ENCODE assay signal across 22 cellular contexts in the genomic region with DNA sequence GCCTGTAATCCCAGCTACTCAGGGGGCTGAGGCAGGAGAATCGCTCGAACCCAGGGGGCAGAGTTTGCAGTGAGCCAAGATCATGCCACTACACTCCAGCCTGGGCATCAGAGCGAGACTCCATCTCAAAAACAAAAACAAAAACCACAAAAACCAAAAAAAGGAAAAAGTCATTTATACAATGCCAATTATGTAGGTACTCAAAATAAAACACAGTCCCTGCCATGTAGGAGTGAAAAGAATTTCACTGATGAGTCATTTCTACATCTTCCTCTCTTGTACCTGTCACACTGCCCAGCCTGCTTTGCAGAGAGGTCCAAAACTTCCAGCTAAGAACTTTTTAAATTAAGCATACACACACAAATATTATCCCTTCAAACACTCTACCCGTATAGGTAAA.
DNase-seq lines count a peak whose midpoint lies in the region; ATAC-seq and TF ChIP-seq lines count a peak whose summit lies in the region.
"Had no signal": no experiment of that assay in that cellular context is flagged by ENCODE, and none has a peak within 500 bp of the region (broad histone marks: within the 10 kb centered on the region; RNA-seq: fewer than 3 reads in every experiment).

No MANE protein-coding gene starts in this region.

- no peaks in the 10 kb centered on the region for H3K9me3 Mint-ChIP-seq in activated CD4-positive, alpha-beta T cell treated with anti-CD3 and anti-CD28 coated beads for 36 hours (ENCODE audit: low read depth)
- H3K9me3 Mint-ChIP-seq: activated CD4-positive, alpha-beta memory T cell treated with anti-CD3 and anti-CD28 coated beads for 36 hours; activated naive CD4-positive, alpha-beta T cell treated with anti-CD3 and anti-CD28 coated beads for 36 hours had no signal

- no peak overlapping the region for H3K4me3 Mint-ChIP-seq in activated CD4-positive, alpha-beta T cell treated with anti-CD3 and anti-CD28 coated beads for 36 hours
- H3K4me3 Mint-ChIP-seq: activated CD4-positive, alpha-beta memory T cell treated with anti-CD3 and anti-CD28 coated beads for 36 hours; activated naive CD4-positive, alpha-beta T cell treated with anti-CD3 and anti-CD28 coated beads for 36 hours; T-helper 17 cell had no signal

- H3K4me1 ChIP-seq in RWPE2 (ENCODE audit: insufficient read depth, poor library complexity, severe bottlenecking) = no peaks in the 10 kb centered on the region
- no peaks in the 10 kb centered on the region for H3K4me1 ChIP-seq in ascending aorta
- no peaks in the 10 kb centered on the region for H3K4me1 ChIP-seq in prostate gland (replicated peaks)
- H3K4me1 ChIP-seq: left lung, SJSA1 had no signal

- H3K4me1 Mint-ChIP-seq in activated CD4-positive, alpha-beta T cell treated with anti-CD3 and anti-CD28 coated beads for 36 hours = no peaks in the 10 kb centered on the region
- H3K4me1 Mint-ChIP-seq: T-helper 17 cell had no signal

- no peak overlapping the region for H3K27ac Mint-ChIP-seq in activated CD4-positive, alpha-beta T cell treated with anti-CD3 and anti-CD28 coated beads for 36 hours
- H3K27ac Mint-ChIP-seq: activated CD4-positive, alpha-beta memory T cell treated with anti-CD3 and anti-CD28 coated beads for 36 hours; activated naive CD4-positive, alpha-beta T cell treated with anti-CD3 and anti-CD28 coated beads for 36 hours; T-helper 17 cell had no signal

- H3K27ac ChIP-seq in RWPE2 (ENCODE audit: poor library complexity, severe bottlenecking) (no peak overlapping the region), ascending aorta (no peak overlapping the region), prostate gland (no peak overlapping the region)
- H3K27ac ChIP-seq: 22Rv1, left lung, neutrophil, SJSA1, VCaP had no signal

- H3K27me3 ChIP-seq in RWPE2 (ENCODE audit: insufficient read depth, poor library complexity, severe bottlenecking) (no peaks in the 10 kb centered on the region), ascending aorta (no peaks in the 10 kb centered on the region), prostate gland (replicated peaks; ENCODE audit: insufficient read depth) (no peaks in the 10 kb centered on the region)
- H3K27me3 ChIP-seq: left lung had no signal

- peaks cover 38% of the 10 kb centered on the region for H3K27me3 Mint-ChIP-seq in activated CD4-positive, alpha-beta T cell treated with anti-CD3 and anti-CD28 coated beads for 36 hours

- H3K9me3 ChIP-seq in RWPE2 (ENCODE audit: severe bottlenecking) (no peaks in the 10 kb centered on the region), ascending aorta (no peaks in the 10 kb centered on the region), prostate gland (no peaks in the 10 kb centered on the region)
- H3K9me3 ChIP-seq: left lung, neutrophil, SJSA1 had no signal

- TF ChIP-seq CTCF in RWPE2 (IDR thresholded peaks at IDR 0.05; ENCODE audit: poor library complexity, severe bottlenecking) = no peak
- TF ChIP-seq CTCF in ascending aorta (IDR thresholded peaks at IDR 0.05) = no peak
- no peak for TF ChIP-seq CTCF in prostate gland (IDR thresholded peaks at IDR 0.05)

- no peak overlapping the region for H3K4me3 ChIP-seq in RWPE2 (ENCODE audit: severe bottlenecking)
- H3K4me3 ChIP-seq in ascending aorta = no peak overlapping the region
- no peak overlapping the region for H3K4me3 ChIP-seq in prostate gland
- H3K4me3 ChIP-seq: left lung, SJSA1 had no signal

- CTCF ChIA-PET in activated CD4-positive, alpha-beta T cell treated with anti-CD3 and anti-CD28 coated beads for 36 hours (lab: Charles Lee) = interaction anchor here (0.7 kb wide), 1 partner anchor 362 kb away, joined by 3 read pairs; no protein-coding TSS in a partner anchor

- no peaks in the 10 kb centered on the region for H3K36me3 ChIP-seq in RWPE2 (ENCODE audit: low read depth)
- H3K36me3 ChIP-seq in ascending aorta = peaks cover 7 to 15% of the 10 kb centered on the region in 2 donors
- no peaks in the 10 kb centered on the region for H3K36me3 ChIP-seq in prostate gland
- H3K36me3 ChIP-seq: left lung, neutrophil, SJSA1 had no signal

- peak; percentile 36 for ATAC-seq in activated CD4-positive, alpha-beta T cell treated with anti-CD3 and anti-CD28 coated beads for 36 hours
- ATAC-seq in HG02884 (IDR thresholded peaks at IDR 0.05; ENCODE audit: unreplicated experiment) (peak; percentile 77), RWPE2 (ENCODE audit: low read depth) (peak; percentile 61; the same call in 2 of the 3 replicates)
- ATAC-seq: left lung, T-helper 17 cell had no signal

- DNase-seq in activated CD4-positive, alpha-beta T cell treated with anti-CD3 and anti-CD28 coated beads for 36 hours = no peak
- no peak for DNase-seq in activated CD4-positive, alpha-beta T cell treated with anti-CD3 and anti-CD28 coated beads, Interleukin-2, amount 50 U/mL, for 4 hours
- DNase-seq in RWPE2 (ENCODE audit: low spot score) (no peak), superior temporal gyrus (ENCODE audit: extremely low spot score) (peak; percentile 37), ascending aorta (ENCODE audit: low spot score in 2 of 2) (no peak), NCI-H1092 treated with DMSO at 0.1 percent for 48 hours (lab: John Stamatoyannopoulos, UW) (no peak), prostate gland (ENCODE audit: low spot score) (no peak)
- DNase-seq: activated CD4-positive, alpha-beta memory T cell treated with anti-CD3 and anti-CD28 coated beads for 36 hours; activated naive CD4-positive, alpha-beta T cell treated with anti-CD3 and anti-CD28 coated beads for 36 hours; activated T-cell treated with anti-CD3 and anti-CD28 coated beads for 4 hours; cerebellar nuclear complex; EL; H7; left lung; NCI-H526 treated with DMSO at 0.1 percent for 48 hours; stimulated activated CD8-positive, alpha-beta memory T cell treated with anti-CD3 and anti-CD28 coated beads, Interleukin-4, amount 100 ng/mL, for 48 hours; T-helper 17 cell had no signal

- TF ChIP-seq POLR2A in prostate gland (IDR thresholded peaks at IDR 0.05) = no peak

- POLR2A ChIA-PET in activated CD4-positive, alpha-beta T cell treated with anti-CD3 and anti-CD28 coated beads for 36 hours (lab: Charles Lee) = no interaction called here

- intact Hi-C loops in activated CD4-positive, alpha-beta T cell treated with anti-CD3 and anti-CD28 coated beads for 36 hours (cut with DNase I, micrococcal nuclease) = no loop called here
- intact Hi-C loops in ascending aorta (cut with DNase I) = no loop called here
- intact Hi-C loops in prostate gland (cut with DNase I) = no loop called here

- H3K36me3 Mint-ChIP-seq in activated CD4-positive, alpha-beta T cell treated with anti-CD3 and anti-CD28 coated beads for 36 hours (ENCODE audit: low read depth) = no peaks in the 10 kb centered on the region
- H3K36me3 Mint-ChIP-seq: activated CD4-positive, alpha-beta memory T cell treated with anti-CD3 and anti-CD28 coated beads for 36 hours had no signal

- 91% methylated on average over 4 of the region's 4 CpGs for WGBS in prostate gland
